In genomic region chr10:84264611-84265141, GRCh38 we compare ENCODE assay signal across 1 cellular context.
TF ChIP-seq lines count a peak whose summit lies in the region.

No MANE protein-coding gene starts in this region.

TF ChIP-seq in GM23338, 12 proteins besides CTCF, POLR2A, EP300 and RAD21 (continued from another document):
- TF ChIP-seq, protein P1, sequence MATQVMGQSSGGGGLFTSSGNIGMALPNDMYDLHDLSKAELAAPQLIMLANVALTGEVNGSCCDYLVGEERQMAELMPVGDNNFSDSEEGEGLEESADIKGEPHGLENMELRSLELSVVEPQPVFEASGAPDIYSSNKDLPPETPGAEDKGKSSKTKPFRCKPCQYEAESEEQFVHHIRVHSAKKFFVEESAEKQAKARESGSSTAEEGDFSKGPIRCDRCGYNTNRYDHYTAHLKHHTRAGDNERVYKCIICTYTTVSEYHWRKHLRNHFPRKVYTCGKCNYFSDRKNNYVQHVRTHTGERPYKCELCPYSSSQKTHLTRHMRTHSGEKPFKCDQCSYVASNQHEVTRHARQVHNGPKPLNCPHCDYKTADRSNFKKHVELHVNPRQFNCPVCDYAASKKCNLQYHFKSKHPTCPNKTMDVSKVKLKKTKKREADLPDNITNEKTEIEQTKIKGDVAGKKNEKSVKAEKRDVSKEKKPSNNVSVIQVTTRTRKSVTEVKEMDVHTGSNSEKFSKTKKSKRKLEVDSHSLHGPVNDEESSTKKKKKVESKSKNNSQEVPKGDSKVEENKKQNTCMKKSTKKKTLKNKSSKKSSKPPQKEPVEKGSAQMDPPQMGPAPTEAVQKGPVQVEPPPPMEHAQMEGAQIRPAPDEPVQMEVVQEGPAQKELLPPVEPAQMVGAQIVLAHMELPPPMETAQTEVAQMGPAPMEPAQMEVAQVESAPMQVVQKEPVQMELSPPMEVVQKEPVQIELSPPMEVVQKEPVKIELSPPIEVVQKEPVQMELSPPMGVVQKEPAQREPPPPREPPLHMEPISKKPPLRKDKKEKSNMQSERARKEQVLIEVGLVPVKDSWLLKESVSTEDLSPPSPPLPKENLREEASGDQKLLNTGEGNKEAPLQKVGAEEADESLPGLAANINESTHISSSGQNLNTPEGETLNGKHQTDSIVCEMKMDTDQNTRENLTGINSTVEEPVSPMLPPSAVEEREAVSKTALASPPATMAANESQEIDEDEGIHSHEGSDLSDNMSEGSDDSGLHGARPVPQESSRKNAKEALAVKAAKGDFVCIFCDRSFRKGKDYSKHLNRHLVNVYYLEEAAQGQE (IDR thresholded peaks at IDR 0.05; ENCODE audit: unreplicated experiment): no peak
- TF ChIP-seq EZH2phosphoT487 (IDR thresholded peaks at IDR 0.05; ENCODE audit: unreplicated experiment) (no peak), ZNF462 (CRISPR knock-in tag; IDR thresholded peaks at IDR 0.05) (no peak), JUNB (IDR thresholded peaks at IDR 0.05; ENCODE audit: unreplicated experiment) (no peak), CREB1 (CRISPR knock-in tag; IDR thresholded peaks at IDR 0.05; ENCODE audit: low read depth) (no peak), NANOG (IDR thresholded peaks at IDR 0.05; ENCODE audit: borderline replicate concordance) (no peak), ZNF114 (CRISPR knock-in tag; IDR thresholded peaks at IDR 0.05) (no peak), EZH2 (IDR thresholded peaks at IDR 0.05; ENCODE audit: low read depth, unreplicated experiment) (no peak)
